ENCODE assay signal across 18 cellular contexts in genomic region chr15:81111018-81111417, GRCh38. TPM values are rescaled to one million over a fixed set of nuclear protein-coding genes. Genes with fewer than 3 reads are reported as not detected.
A peak's percentile ranks its signal among the peaks of the same experiment; 100 is the strongest.
DNase-seq lines count a peak whose midpoint lies in the region; ATAC-seq, FAIRE-seq and TF ChIP-seq lines count a peak whose summit lies in the region.
"Had no signal": no experiment of that assay in that cellular context is flagged by ENCODE, and none has a peak within 500 bp of the region (broad histone marks: within the 10 kb centered on the region; RNA-seq: fewer than 3 reads in every experiment).

No MANE protein-coding gene starts in this region.

- peaks cover 17% of the 10 kb centered on the region for H3K4me1 ChIP-seq in KMS-11 (ENCODE audit: low read depth, poor library complexity, severe bottlenecking)
- peaks cover 5% of the 10 kb centered on the region for H3K4me1 ChIP-seq in smooth muscle cell (ENCODE audit: low read depth)
- H3K4me1 ChIP-seq: BE2C had no signal

- no peaks in the 10 kb centered on the region for H3K36me3 Mint-ChIP-seq in activated CD4-positive, alpha-beta T cell treated with anti-CD3 and anti-CD28 coated beads, Interleukin-2, amount 10 ng/mL, durations not matched to agents 24 days and 14 days (ENCODE audit: low read depth)
- H3K36me3 Mint-ChIP-seq: CD4-positive, alpha-beta memory T cell had no signal

- DNase-seq in bronchial epithelial cell (ENCODE audit: low read depth) (peak; percentile 96), smooth muscle cell (lab: John Stamatoyannopoulos, UW; ENCODE audit: unreplicated experiment) (no peak), RPMI8226 (no peak), urothelium cell line (ENCODE audit: low spot score) (no peak)
- DNase-seq in activated CD4-positive, alpha-beta T cell treated with anti-CD3 and anti-CD28 coated beads, Interleukin-2, amount 10 ng/mL, durations not matched to agents 24 days and 14 days, result no peak
- DNase-seq: BE2C; CD4-positive, alpha-beta memory T cell; DND-41; GF-D8; Kasumi-1; NCI-H1417; NCI-H2081; NCI-H446; SHP77 had no signal

- no peaks in the 10 kb centered on the region for H3F3A ChIP-seq in smooth muscle cell (ENCODE audit: low read depth)

- H4K20me1 ChIP-seq in KMS-11 (ENCODE audit: insufficient read depth) (no peaks in the 10 kb centered on the region), smooth muscle cell (ENCODE audit: low read depth) (no peaks in the 10 kb centered on the region)

- no peak overlapping the region for H3K27ac Mint-ChIP-seq in activated CD4-positive, alpha-beta T cell treated with anti-CD3 and anti-CD28 coated beads, Interleukin-2, amount 10 ng/mL, durations not matched to agents 24 days and 14 days

- no peaks in the 10 kb centered on the region for H3K9me3 Mint-ChIP-seq in activated CD4-positive, alpha-beta T cell treated with anti-CD3 and anti-CD28 coated beads, Interleukin-2, amount 10 ng/mL, durations not matched to agents 24 days and 14 days
- H3K9me3 Mint-ChIP-seq: CD4-positive, alpha-beta memory T cell had no signal

- H3K27ac ChIP-seq in KMS-11, result no peak overlapping the region
- H3K27ac ChIP-seq in smooth muscle cell (ENCODE audit: low read depth), result peak overlapping the region; percentile 14

- H3K4me2 ChIP-seq in KMS-11 (peak overlapping the region; percentile 10; the same call in 1 of the 2 replicates), smooth muscle cell (no peak overlapping the region)

- H3K9ac ChIP-seq in KMS-11 (no peak overlapping the region), smooth muscle cell (ENCODE audit: low read depth) (no peak overlapping the region)

- H3K9me3 ChIP-seq in smooth muscle cell (replicated peaks; ENCODE audit: low read depth), result no peaks in the 10 kb centered on the region
- H3K9me3 ChIP-seq: BE2C, HAP-1 had no signal

- TF ChIP-seq CTCF in KMS-11 (conservative IDR thresholded peaks at IDR 0.05; ENCODE audit: low read depth, low read length), result no peak
- TF ChIP-seq CTCF in bronchial epithelial cell (IDR thresholded peaks at IDR 0.05; ENCODE audit: insufficient read depth, low read length, severe bottlenecking), result no peak
- no peak for TF ChIP-seq CTCF in smooth muscle cell (IDR thresholded peaks at IDR 0.05; ENCODE audit: borderline replicate concordance, insufficient read depth, poor library complexity, severe bottlenecking)

- H3K4me3 Mint-ChIP-seq in activated CD4-positive, alpha-beta T cell treated with anti-CD3 and anti-CD28 coated beads, Interleukin-2, amount 10 ng/mL, durations not matched to agents 24 days and 14 days, result no peak overlapping the region
- H3K4me3 Mint-ChIP-seq: CD4-positive, alpha-beta memory T cell had no signal

- peaks cover 11% of the 10 kb centered on the region for H3K4me1 Mint-ChIP-seq in activated CD4-positive, alpha-beta T cell treated with anti-CD3 and anti-CD28 coated beads, Interleukin-2, amount 10 ng/mL, durations not matched to agents 24 days and 14 days
- H3K4me1 Mint-ChIP-seq: CD4-positive, alpha-beta memory T cell had no signal

- H3K27me3 ChIP-seq in KMS-11 (ENCODE audit: insufficient read depth, low read depth), result no peaks in the 10 kb centered on the region; the same call in 1 of the 2 replicates
- no peaks in the 10 kb centered on the region for H3K27me3 ChIP-seq in bronchial epithelial cell (ENCODE audit: control insufficient read depth, insufficient read depth, low read length)
- peaks cover 17% of the 10 kb centered on the region for H3K27me3 ChIP-seq in smooth muscle cell (ENCODE audit: low read depth)

- no peaks in the 10 kb centered on the region for H3K36me3 ChIP-seq in KMS-11 (ENCODE audit: insufficient read depth)
- H3K36me3 ChIP-seq in bronchial epithelial cell (ENCODE audit: control insufficient read depth, insufficient read depth, low read length), result no peaks in the 10 kb centered on the region
- H3K36me3 ChIP-seq in smooth muscle cell (ENCODE audit: low read depth), result no peaks in the 10 kb centered on the region
- H3K36me3 ChIP-seq: BE2C, HAP-1 had no signal

- H3K79me2 ChIP-seq in KMS-11 (ENCODE audit: insufficient read depth, low read depth), result no peaks in the 10 kb centered on the region
- no peaks in the 10 kb centered on the region for H3K79me2 ChIP-seq in smooth muscle cell (ENCODE audit: low read depth)

- H2AFZ ChIP-seq in KMS-11 (ENCODE audit: low read depth), result no peak overlapping the region
- no peak overlapping the region for H2AFZ ChIP-seq in smooth muscle cell (ENCODE audit: low read depth)

- peak; percentile 10 for ATAC-seq in GM19463 (IDR thresholded peaks at IDR 0.05; ENCODE audit: unreplicated experiment)
- ATAC-seq: SK-N-SH treated with all-trans-retinoic acid at 6 μM for 48 hours had no signal

- H3K4me3 ChIP-seq in KMS-11 (IDR thresholded peaks at IDR 0.05; ENCODE audit: insufficient read depth, low read depth, low read length) (no peak overlapping the region), bronchial epithelial cell (ENCODE audit: low read depth, low read length) (no peak overlapping the region), smooth muscle cell (no peak overlapping the region)
- H3K4me3 ChIP-seq: HAP-1 had no signal

- intact Hi-C loops in activated CD4-positive, alpha-beta T cell treated with anti-CD3 and anti-CD28 coated beads, Interleukin-2, amount 10 ng/mL, durations not matched to agents 24 days and 14 days (cut with micrococcal nuclease), result no loop called here

- FAIRE-seq in bronchial epithelial cell (lab: Jason Lieb, UNC), result no peak
- FAIRE-seq in urothelium cell line (lab: Jason Lieb, UNC), result no peak

- H3K27me3 Mint-ChIP-seq in activated CD4-positive, alpha-beta T cell treated with anti-CD3 and anti-CD28 coated beads, Interleukin-2, amount 10 ng/mL, durations not matched to agents 24 days and 14 days, result peaks cover 41% of the 10 kb centered on the region

- WGBS in smooth muscle cell (ENCODE audit: low lambda C conversion rate), result 78% methylated on average over 4 of the region's 4 CpGs

RNA-seq across cellular contexts. Expression of gene CFAP161, which starts 23.1 kb away (rescaled TPM):
- 0.26 TPM in 1 of 2 replicates, not detected in the other for total RNA-seq in bronchial epithelial cell
- 0.94 and 0.99 TPM in 2 replicates for total RNA-seq in smooth muscle cell
- polyA plus RNA-seq in smooth muscle cell, result not detected in 2 replicates
- total RNA-seq in activated CD4-positive, alpha-beta T cell treated with anti-CD3 and anti-CD28 coated beads, Interleukin-2, amount 10 ng/mL, durations not matched to agents 24 days and 14 days, result not detected in 2 replicates
- total RNA-seq: CD4-positive, alpha-beta memory T cell had no signal
- polyA plus RNA-seq: CD4-positive, alpha-beta memory T cell had no signal
